ENCODE assay signal across 19 cellular contexts in the genomic region with DNA sequence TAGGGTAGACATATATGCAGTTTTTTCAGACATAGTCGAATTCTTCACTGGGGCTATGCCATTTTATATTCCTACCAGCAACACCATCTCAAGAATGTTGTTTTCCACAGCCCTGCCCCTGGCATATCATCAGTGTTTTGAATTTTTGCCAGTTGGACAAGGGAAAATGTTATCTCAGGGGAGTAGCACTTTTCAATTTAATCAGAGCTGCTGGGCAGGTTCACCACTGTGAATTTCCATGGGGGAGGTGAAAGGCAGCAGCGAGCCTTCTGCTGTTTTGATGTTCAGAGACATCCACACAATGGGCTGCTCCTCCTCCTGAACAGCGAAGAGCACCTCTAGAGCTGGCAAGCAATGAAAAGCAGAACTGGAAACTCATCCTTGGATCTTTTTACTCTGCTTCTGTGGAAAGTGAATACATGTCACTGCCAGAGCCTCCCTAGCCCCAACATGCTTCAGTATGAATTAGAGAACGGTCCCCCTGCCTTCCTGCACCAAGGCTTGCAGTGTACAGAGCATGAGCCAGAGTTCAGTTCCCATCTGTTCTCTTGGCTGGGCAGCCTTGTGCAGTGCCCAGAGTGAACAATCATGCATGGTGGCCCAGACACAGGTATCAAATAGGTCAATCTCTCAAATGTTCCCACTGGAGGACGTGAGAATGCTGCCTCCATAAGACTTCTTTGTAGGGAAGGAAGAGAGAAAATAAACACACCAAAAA. TPM values are rescaled to one million over a fixed set of nuclear protein-coding genes. Genes with fewer than 3 reads are reported as not detected.
DNase-seq lines count a peak whose midpoint lies in the region; ATAC-seq, FAIRE-seq and TF ChIP-seq lines count a peak whose summit lies in the region.
"Had no signal": no experiment of that assay in that cellular context is flagged by ENCODE, and none has a peak within 500 bp of the region (broad histone marks: within the 10 kb centered on the region; RNA-seq: fewer than 3 reads in every experiment).

No MANE protein-coding gene starts in this region.

- peaks cover 0 to 30% (median 14%) of the 10 kb centered on the region in 9 donors for H3K4me1 ChIP-seq in heart right ventricle
- peaks cover 8 to 11% (median 9%) of the 10 kb centered on the region in 3 donors for H3K4me1 ChIP-seq in pancreas
- no peaks in the 10 kb centered on the region for H3K4me1 ChIP-seq in Caco-2
- peaks cover 6% of the 10 kb centered on the region for H3K4me1 ChIP-seq in hepatocyte (ENCODE audit: insufficient read depth)
- no peaks in the 10 kb centered on the region for H3K4me1 ChIP-seq in kidney (ENCODE audit: control insufficient read depth in 1 of 2, insufficient read depth in 1 of 2, low read depth in 1 of 2, low read length in 2 of 2)
- H3K4me1 ChIP-seq: BE2C had no signal

- no peak overlapping the region for H2AFZ ChIP-seq in hepatocyte

- H3K9ac ChIP-seq in kidney (ENCODE audit: low read length in 2 of 2), result no peak overlapping the region
- H3K9ac ChIP-seq: KMS-11 had no signal

- no TSS peak for BruUV-seq in Caco-2 (replicated peaks; lab: Mats Ljungman, UMichigan)

- H3K4me3 ChIP-seq in heart right ventricle (no peak overlapping the region), pancreas (no peak overlapping the region), Caco-2 (ENCODE audit: low read depth, low read length) (no peak overlapping the region), hepatocyte (no peak overlapping the region), kidney (ENCODE audit: low read length in 2 of 2) (no peak overlapping the region)
- H3K4me3 ChIP-seq: MG63, SK-N-MC had no signal

- peak in 6 of 8 donors; percentile 55 to 83 (median 60) for ATAC-seq in heart right ventricle
- peak in 3 of 4 donors; percentile 14 to 78 (median 68) for ATAC-seq in pancreas
- ATAC-seq: HepG2 had no signal

- TF ChIP-seq CTCF in heart right ventricle (IDR thresholded peaks at IDR 0.05) (no peak), pancreas (IDR thresholded peaks at IDR 0.05) (no peak), Caco-2 (IDR thresholded peaks at IDR 0.05; ENCODE audit: insufficient read depth in 1 of 2, low read depth in 1 of 2, low read length in 1 of 2, severe bottlenecking in 1 of 2, unreplicated experiment in 1 of 2) (no peak), hepatocyte (IDR thresholded peaks at IDR 0.05; ENCODE audit: poor library complexity) (no peak), kidney (IDR thresholded peaks at IDR 0.05; ENCODE audit: borderline replicate concordance, extremely low read depth, insufficient read depth) (no peak)

- no peak overlapping the region for H3K4me2 ChIP-seq in hepatocyte
- H3K4me2 ChIP-seq: KMS-11 had no signal

- H3K36me3 ChIP-seq in heart right ventricle, result peaks cover 0 to 19% (median 0%) of the 10 kb centered on the region in 9 donors
- no peaks in the 10 kb centered on the region for H3K36me3 ChIP-seq in pancreas
- H3K36me3 ChIP-seq in Caco-2 (ENCODE audit: control insufficient read depth, insufficient read depth, low read length), result no peaks in the 10 kb centered on the region
- H3K36me3 ChIP-seq in hepatocyte (replicated peaks; ENCODE audit: insufficient read depth, low read depth), result no peaks in the 10 kb centered on the region
- H3K36me3 ChIP-seq in kidney (ENCODE audit: control insufficient read depth in 1 of 2, insufficient read depth in 2 of 2, low read length in 2 of 2), result no peaks in the 10 kb centered on the region
- H3K36me3 ChIP-seq: BE2C, MG63 had no signal

- H3K27ac Mint-ChIP-seq in Caco-2 (ENCODE audit: unreplicated experiment), result no peak overlapping the region
- H3K27ac Mint-ChIP-seq: CD4-positive, alpha-beta memory T cell had no signal

- no peaks in the 10 kb centered on the region for H4K20me1 ChIP-seq in hepatocyte (ENCODE audit: insufficient read depth, poor library complexity, severe bottlenecking)

- no peaks in the 10 kb centered on the region for H3K79me2 ChIP-seq in hepatocyte

- H3K9me2 ChIP-seq in hepatocyte (replicated peaks; ENCODE audit: insufficient read depth), result no peaks in the 10 kb centered on the region

- no peak overlapping the region for H3K4me3 Mint-ChIP-seq in Caco-2 (ENCODE audit: unreplicated experiment)
- H3K4me3 Mint-ChIP-seq: CD4-positive, alpha-beta memory T cell had no signal

- in situ Hi-C loops in G401 (cut with HindIII; ENCODE audit: low sequenced_read_pairs), result no loop called here

- H3K9me3 ChIP-seq in heart right ventricle (no peaks in the 10 kb centered on the region), pancreas (no peaks in the 10 kb centered on the region), Caco-2 (no peaks in the 10 kb centered on the region), hepatocyte (ENCODE audit: low read depth) (no peaks in the 10 kb centered on the region), kidney (ENCODE audit: control insufficient read depth in 1 of 2, low read length in 2 of 2) (no peaks in the 10 kb centered on the region)
- H3K9me3 ChIP-seq: BE2C, MG63 had no signal

- peak; percentile 97 for DNase-seq in G401 (ENCODE audit: low spot score)
- peak; percentile 75 for DNase-seq in NCI-H226
- DNase-seq in heart right ventricle, result peak in 1 of 2 donors; percentile 14
- DNase-seq in pancreas, result no peak
- DNase-seq in Caco-2, result no peak
- no peak for DNase-seq in hepatocyte (ENCODE audit: low spot score)
- DNase-seq in kidney, result no peak
- DNase-seq in HPDE6-E6E7 (ENCODE audit: extremely low spot score), result no peak
- DNase-seq: BE2C; CD4-positive, alpha-beta memory T cell; MG63; NCI-H1105 treated with DMSO at 0.1 percent for 48 hours; NCI-H1930; NCI-H524; OCI-M1 had no signal

- intact Hi-C loops in heart right ventricle (cut with DNase I) (no loop called here), pancreas (cut with DNase I) (no loop called here), Caco-2 (cut with micrococcal nuclease; ENCODE audit: unreplicated experiment) (no loop called here), kidney (cut with DNase I) (no loop called here)

- CTCF ChIA-PET in Caco-2 (lab: Charles Lee), result no interaction called here

- H3K9me3 Mint-ChIP-seq in Caco-2 (ENCODE audit: unreplicated experiment), result no peaks in the 10 kb centered on the region
- H3K9me3 Mint-ChIP-seq: CD4-positive, alpha-beta memory T cell had no signal

- no peaks in the 10 kb centered on the region for H3K27me3 ChIP-seq in heart right ventricle
- H3K27me3 ChIP-seq in pancreas, result no peaks in the 10 kb centered on the region
- H3K27me3 ChIP-seq in Caco-2 (replicated peaks; ENCODE audit: control insufficient read depth, insufficient read depth, low read length), result no peaks in the 10 kb centered on the region
- no peaks in the 10 kb centered on the region for H3K27me3 ChIP-seq in hepatocyte
- H3K27me3 ChIP-seq: BE2C, MG63 had no signal

- H3K27me3 Mint-ChIP-seq in Caco-2 (ENCODE audit: insufficient read depth, unreplicated experiment), result peaks cover 28% of the 10 kb centered on the region

- WGBS in heart right ventricle, 2 donors, result 44 to 61% methylated on average over 5 of the region's 5 CpGs
- WGBS in pancreas, 2 donors, result 30 to 34% methylated on average over 5 of the region's 5 CpGs
- 79% methylated on average over 5 of the region's 5 CpGs for WGBS in hepatocyte (ENCODE audit: low lambda C conversion rate, missing lambda C conversion rate)

- FAIRE-seq in pancreas (lab: Jason Lieb, UNC) (no peak), kidney (lab: Jason Lieb, UNC) (no peak)
- FAIRE-seq: HepG2 had no signal

- H3K27ac ChIP-seq in heart right ventricle, result peak overlapping the region in 1 of 10 donors; percentile 14
- no peak overlapping the region for H3K27ac ChIP-seq in pancreas
- H3K27ac ChIP-seq in hepatocyte, result no peak overlapping the region
- H3K27ac ChIP-seq in kidney (ENCODE audit: low read depth in 2 of 2, low read length in 2 of 2), result no peak overlapping the region
- H3K27ac ChIP-seq: KMS-11, RWPE1, SK-N-MC had no signal

- H3K36me3 Mint-ChIP-seq in Caco-2 (ENCODE audit: insufficient read depth, unreplicated experiment), result no peaks in the 10 kb centered on the region

- H3K4me1 Mint-ChIP-seq in Caco-2 (ENCODE audit: low read depth, unreplicated experiment), result no peaks in the 10 kb centered on the region
- H3K4me1 Mint-ChIP-seq: CD4-positive, alpha-beta memory T cell had no signal

- POLR2A ChIA-PET in Caco-2 (lab: Charles Lee), result no interaction called here

RNA-seq across cellular contexts. Expression of a gene that starts 56.1 kb away (rescaled TPM):
- 14.3 and 29.5 TPM in 2 replicates for total RNA-seq in G401 (2014; rRNA removed; shearing (Covaris generic))
- total RNA-seq in heart right ventricle (1 to 10 TPM; 1.5 to 4.6 (median 2.9) TPM), pancreas (1 to 10 TPM; 1.3 to 4.3 (median 3.1) TPM), Caco-2 (2022) (19.3 and 20.8 TPM in 2 replicates), hepatocyte (6.0 and 6.3 TPM in 2 replicates), kidney (8.0 TPM)
- polyA plus RNA-seq in heart right ventricle (1 to 10 TPM in 1 of 2 donors, under 1 TPM in 1; 0.97 to 1.1 TPM), pancreas (1 to 10 TPM; 1.2 to 1.6 TPM), hepatocyte (5.3 and 6.5 TPM in 2 replicates), kidney (ENCODE audit: insufficient read depth, low read depth, low replicate concordance) (3.1 TPM)

Comparison
In these comparisons a context has a peak if more than half of its experiments do, and no peak if none do; other contexts are left out.
1. DNase-seq: peak in G401 (single experiment) and NCI-H226 (single experiment); none in pancreas (0 of 6), Caco-2 (0 of 2), hepatocyte (single experiment), kidney (single experiment) and HPDE6-E6E7 (single experiment).